ENCODE assay signal across 29 cellular contexts in the genomic region with DNA sequence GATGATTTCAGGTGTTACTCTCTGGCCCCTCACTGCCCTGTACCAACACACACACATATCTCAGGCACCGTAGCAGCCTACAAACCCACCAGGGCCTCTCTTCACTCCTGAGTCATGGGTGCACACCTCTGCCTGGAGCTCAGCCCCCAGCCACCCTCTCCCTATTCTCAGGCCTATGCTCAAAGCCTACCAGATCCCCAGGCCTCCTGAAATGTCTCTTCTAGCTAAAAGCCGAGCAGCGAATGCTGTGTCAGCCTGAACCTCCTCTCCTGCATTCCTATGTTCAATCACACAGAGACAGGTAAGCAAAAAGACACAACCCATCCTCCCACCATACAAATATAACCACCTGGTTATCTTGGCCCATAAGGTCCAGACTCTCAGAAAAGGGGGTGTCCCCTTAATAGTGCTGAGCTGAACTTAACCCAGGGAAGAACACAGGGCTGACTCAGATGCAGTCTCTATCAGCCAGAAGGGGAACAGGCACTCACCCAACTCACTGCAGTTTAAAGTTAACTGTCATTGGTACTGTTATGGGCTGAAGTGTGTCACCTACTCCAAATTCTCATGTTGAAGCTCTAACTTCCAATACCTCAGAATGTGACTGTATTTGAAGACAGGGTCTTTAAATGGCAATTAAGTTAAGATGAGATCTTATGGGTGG.
DNase-seq lines count a peak whose midpoint lies in the region; ATAC-seq and TF ChIP-seq lines count a peak whose summit lies in the region.
"Had no signal": no experiment of that assay in that cellular context is flagged by ENCODE, and none has a peak within 500 bp of the region (broad histone marks: within the 10 kb centered on the region; RNA-seq: fewer than 3 reads in every experiment).

No MANE protein-coding gene starts in this region.

- 62 to 93% (median 74%) methylated on average over 3 of the region's 3 CpGs for WGBS in stomach, 5 donors

- no peak overlapping the region for H3K4me3 Mint-ChIP-seq in activated CD8-positive, alpha-beta memory T cell treated with anti-CD3 and anti-CD28 coated beads, Interleukin-2, amount 10 ng/mL, durations not matched to agents 7 days and 5 days
- H3K4me3 Mint-ChIP-seq: activated CD4-positive, alpha-beta T cell treated with anti-CD3 and anti-CD28 coated beads, Interleukin-2, amount 10 ng/mL, durations not matched to agents 24 days and 14 days; activated naive CD8-positive, alpha-beta T cell; activated T-cell treated with anti-CD3 and anti-CD28 coated beads, Interleukin-2, amount 50 U/mL, for 24 hours; CD4-positive, alpha-beta memory T cell; HFFc6; nephron progenitor cell; T-helper 2 cell treated with Interferon-gamma antibody and Interleukin-4, amounts not matched to agents 5 μg/mL and 100 μg/mL, for 36 hours; type B pancreatic cell had no signal

- peaks cover under 1% of the 10 kb centered on the region for H3K27me3 Mint-ChIP-seq in activated CD8-positive, alpha-beta memory T cell treated with anti-CD3 and anti-CD28 coated beads, Interleukin-2, amount 10 ng/mL, durations not matched to agents 7 days and 5 days
- H3K27me3 Mint-ChIP-seq: activated CD4-positive, alpha-beta T cell treated with anti-CD3 and anti-CD28 coated beads, Interleukin-2, amount 10 ng/mL, durations not matched to agents 24 days and 14 days; activated naive CD8-positive, alpha-beta T cell; type B pancreatic cell had no signal

- peak; percentile 24 for ATAC-seq in left lung
- ATAC-seq in activated CD8-positive, alpha-beta memory T cell treated with anti-CD3 and anti-CD28 coated beads, Interleukin-2, amount 10 ng/mL, durations not matched to agents 7 days and 5 days, result no peak
- ATAC-seq: Panc1 had no signal

- intact Hi-C loops in left lung (cut with DNase I) (no loop called here), stomach (cut with DNase I; ENCODE audit: low total_unique reads) (no loop called here)

- TF ChIP-seq CTCF in fibroblast of the aortic adventitia (IDR thresholded peaks at IDR 0.05; ENCODE audit: insufficient read depth, low read length) (no peak), left lung (IDR thresholded peaks at IDR 0.05) (no peak), stomach (IDR thresholded peaks at IDR 0.05) (no peak)

- H3K36me3 ChIP-seq in left lung (no peaks in the 10 kb centered on the region), stomach (no peaks in the 10 kb centered on the region)
- H3K36me3 ChIP-seq: colonic mucosa had no signal

- H3K4me1 Mint-ChIP-seq in activated CD8-positive, alpha-beta memory T cell treated with anti-CD3 and anti-CD28 coated beads, Interleukin-2, amount 10 ng/mL, durations not matched to agents 7 days and 5 days, result no peaks in the 10 kb centered on the region
- H3K4me1 Mint-ChIP-seq: activated CD4-positive, alpha-beta T cell treated with anti-CD3 and anti-CD28 coated beads, Interleukin-2, amount 10 ng/mL, durations not matched to agents 24 days and 14 days; CD4-positive, alpha-beta memory T cell had no signal

- H3K4me3 ChIP-seq in fibroblast of the aortic adventitia (ENCODE audit: low read depth, low read length), result no peak overlapping the region
- H3K4me3 ChIP-seq in left lung, result no peak overlapping the region
- H3K4me3 ChIP-seq in stomach, result no peak overlapping the region
- H3K4me3 ChIP-seq: colonic mucosa, lung had no signal

- H3K4me1 ChIP-seq in left lung (no peaks in the 10 kb centered on the region), stomach (peaks cover 3 to 34% (median 27%) of the 10 kb centered on the region in 4 donors)
- H3K4me1 ChIP-seq: colonic mucosa, parathyroid adenoma had no signal

- H3K27ac Mint-ChIP-seq in activated CD8-positive, alpha-beta memory T cell treated with anti-CD3 and anti-CD28 coated beads, Interleukin-2, amount 10 ng/mL, durations not matched to agents 7 days and 5 days, result no peak overlapping the region
- H3K27ac Mint-ChIP-seq: activated CD4-positive, alpha-beta T cell treated with anti-CD3 and anti-CD28 coated beads, Interleukin-2, amount 10 ng/mL, durations not matched to agents 24 days and 14 days; activated naive CD8-positive, alpha-beta T cell; activated T-cell treated with anti-CD3 and anti-CD28 coated beads, Interleukin-2, amount 50 U/mL, for 24 hours; CD4-positive, alpha-beta memory T cell; HFFc6; nephron progenitor cell; T-helper 2 cell treated with Interferon-gamma antibody and Interleukin-4, amounts not matched to agents 5 μg/mL and 100 μg/mL, for 36 hours; type B pancreatic cell had no signal

- H3K36me3 Mint-ChIP-seq in activated CD8-positive, alpha-beta memory T cell treated with anti-CD3 and anti-CD28 coated beads, Interleukin-2, amount 10 ng/mL, durations not matched to agents 7 days and 5 days, result no peaks in the 10 kb centered on the region
- H3K36me3 Mint-ChIP-seq: activated naive CD8-positive, alpha-beta T cell; CD4-positive, alpha-beta memory T cell; type B pancreatic cell had no signal

- CTCF ChIA-PET in activated CD8-positive, alpha-beta memory T cell treated with anti-CD3 and anti-CD28 coated beads, Interleukin-2, amount 10 ng/mL, durations not matched to agents 7 days and 5 days (lab: Charles Lee), result interaction anchor here (0.5 kb wide), 1 partner anchor 85 kb away, joined by 3 read pairs; no protein-coding TSS in a partner anchor

- peak; percentile 38 for DNase-seq in GM03348 (ENCODE audit: low spot score)
- peak; percentile 25 for DNase-seq in fibroblast of the aortic adventitia (ENCODE audit: low read depth)
- no peak for DNase-seq in left lung
- DNase-seq in stomach, result no peak
- DNase-seq in DMS 273 treated with DMSO at 0.1 percent for 48 hours (lab: John Stamatoyannopoulos, UW), result no peak
- no peak for DNase-seq in middle frontal gyrus (ENCODE audit: extremely low spot score, low spot score)
- no peak for DNase-seq in NCI-H146 (lab: John Stamatoyannopoulos, UW)
- no peak for DNase-seq in activated CD8-positive, alpha-beta memory T cell treated with anti-CD3 and anti-CD28 coated beads, Interleukin-2, amount 10 ng/mL, durations not matched to agents 7 days and 5 days
- DNase-seq: activated CD4-positive, alpha-beta T cell treated with anti-CD3 and anti-CD28 coated beads, Interleukin-2, amount 10 ng/mL, durations not matched to agents 24 days and 14 days; activated effector memory CD4-positive, alpha-beta T cell treated with anti-CD3 and anti-CD28 coated beads, Interleukin-2, amount 50 U/mL, for 16 hours; activated T-cell treated with anti-CD3 and anti-CD28 coated beads, Interleukin-2, amount 50 U/mL, for 24 hours; AML-193; anterior cingulate cortex; CD4-positive, alpha-beta memory T cell; colonic mucosa; effector CD8-positive, alpha-beta T cell; HFFc6; NCI-H1436 treated with DMSO at 0.1 percent for 48 hours; NCI-H446; NCI-H748 treated with DMSO at 0.1 percent for 48 hours; nephron progenitor cell; SHP77 treated with DMSO at 0.1 percent for 48 hours; stimulated activated CD4-positive, alpha-beta T cell treated with anti-CD3 and anti-CD28 coated beads, Interleukin-4, amount 100 ng/mL, for 1 hour had no signal

- H3K9me3 ChIP-seq in left lung, result no peaks in the 10 kb centered on the region
- no peaks in the 10 kb centered on the region for H3K9me3 ChIP-seq in stomach
- H3K9me3 ChIP-seq: colonic mucosa had no signal

- no peaks in the 10 kb centered on the region for H3K27me3 ChIP-seq in left lung
- H3K27me3 ChIP-seq in stomach, result no peaks in the 10 kb centered on the region
- H3K27me3 ChIP-seq: colonic mucosa had no signal

- no peak for TF ChIP-seq EP300 in stomach (IDR thresholded peaks at IDR 0.05)

- TF ChIP-seq POLR2A in stomach (IDR thresholded peaks at IDR 0.05), result no peak

- H3K9me3 Mint-ChIP-seq in activated CD8-positive, alpha-beta memory T cell treated with anti-CD3 and anti-CD28 coated beads, Interleukin-2, amount 10 ng/mL, durations not matched to agents 7 days and 5 days (ENCODE audit: low read depth), result no peaks in the 10 kb centered on the region
- H3K9me3 Mint-ChIP-seq: activated CD4-positive, alpha-beta T cell treated with anti-CD3 and anti-CD28 coated beads, Interleukin-2, amount 10 ng/mL, durations not matched to agents 24 days and 14 days; activated T-cell treated with anti-CD3 and anti-CD28 coated beads, Interleukin-2, amount 50 U/mL, for 24 hours; CD4-positive, alpha-beta memory T cell; HFFc6; nephron progenitor cell; T-helper 2 cell treated with Interferon-gamma antibody and Interleukin-4, amounts not matched to agents 5 μg/mL and 100 μg/mL, for 36 hours; type B pancreatic cell had no signal

- H3K27ac ChIP-seq in left lung (no peak overlapping the region), stomach (peak overlapping the region in 3 of 5 donors; percentile 60 to 73 (median 61))
- H3K27ac ChIP-seq: colonic mucosa, parathyroid adenoma had no signal

Comparison
In these comparisons a context has a peak if more than half of its experiments do, and no peak if none do; other contexts are left out.
1. DNase-seq: peak in GM03348 (single experiment) and fibroblast of the aortic adventitia (single experiment); none in left lung (0 of 2), stomach (single experiment), DMS 273 treated with DMSO at 0.1 percent for 48 hours (single experiment), middle frontal gyrus (single experiment), NCI-H146 (single experiment) and activated CD8-positive, alpha-beta memory T cell treated with anti-CD3 and anti-CD28 coated beads, Interleukin-2, amount 10 ng/mL, durations not matched to agents 7 days and 5 days (single experiment).
2. H3K27ac ChIP-seq: peak in stomach (3 of 5); none in left lung (0 of 2).